In genomic region chr4:78069309-78069708, GRCh38 we compare ENCODE assay signal across 1 cellular context.
TF ChIP-seq lines count a peak whose summit lies in the region.

No MANE protein-coding gene starts in this region.

TF ChIP-seq in GM23338, 12 proteins besides CTCF, POLR2A, EP300 and RAD21 (continued from another document):
- TF ChIP-seq, protein P1, sequence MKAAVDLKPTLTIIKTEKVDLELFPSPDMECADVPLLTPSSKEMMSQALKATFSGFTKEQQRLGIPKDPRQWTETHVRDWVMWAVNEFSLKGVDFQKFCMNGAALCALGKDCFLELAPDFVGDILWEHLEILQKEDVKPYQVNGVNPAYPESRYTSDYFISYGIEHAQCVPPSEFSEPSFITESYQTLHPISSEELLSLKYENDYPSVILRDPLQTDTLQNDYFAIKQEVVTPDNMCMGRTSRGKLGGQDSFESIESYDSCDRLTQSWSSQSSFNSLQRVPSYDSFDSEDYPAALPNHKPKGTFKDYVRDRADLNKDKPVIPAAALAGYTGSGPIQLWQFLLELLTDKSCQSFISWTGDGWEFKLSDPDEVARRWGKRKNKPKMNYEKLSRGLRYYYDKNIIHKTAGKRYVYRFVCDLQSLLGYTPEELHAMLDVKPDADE (IDR thresholded peaks at IDR 0.05), result no peak
- TF ChIP-seq ZNF114 (CRISPR knock-in tag; IDR thresholded peaks at IDR 0.05), result no peak
- no peak for TF ChIP-seq JUNB (IDR thresholded peaks at IDR 0.05; ENCODE audit: unreplicated experiment)
- no peak for TF ChIP-seq NANOG (IDR thresholded peaks at IDR 0.05; ENCODE audit: borderline replicate concordance)
- TF ChIP-seq, protein P2, sequence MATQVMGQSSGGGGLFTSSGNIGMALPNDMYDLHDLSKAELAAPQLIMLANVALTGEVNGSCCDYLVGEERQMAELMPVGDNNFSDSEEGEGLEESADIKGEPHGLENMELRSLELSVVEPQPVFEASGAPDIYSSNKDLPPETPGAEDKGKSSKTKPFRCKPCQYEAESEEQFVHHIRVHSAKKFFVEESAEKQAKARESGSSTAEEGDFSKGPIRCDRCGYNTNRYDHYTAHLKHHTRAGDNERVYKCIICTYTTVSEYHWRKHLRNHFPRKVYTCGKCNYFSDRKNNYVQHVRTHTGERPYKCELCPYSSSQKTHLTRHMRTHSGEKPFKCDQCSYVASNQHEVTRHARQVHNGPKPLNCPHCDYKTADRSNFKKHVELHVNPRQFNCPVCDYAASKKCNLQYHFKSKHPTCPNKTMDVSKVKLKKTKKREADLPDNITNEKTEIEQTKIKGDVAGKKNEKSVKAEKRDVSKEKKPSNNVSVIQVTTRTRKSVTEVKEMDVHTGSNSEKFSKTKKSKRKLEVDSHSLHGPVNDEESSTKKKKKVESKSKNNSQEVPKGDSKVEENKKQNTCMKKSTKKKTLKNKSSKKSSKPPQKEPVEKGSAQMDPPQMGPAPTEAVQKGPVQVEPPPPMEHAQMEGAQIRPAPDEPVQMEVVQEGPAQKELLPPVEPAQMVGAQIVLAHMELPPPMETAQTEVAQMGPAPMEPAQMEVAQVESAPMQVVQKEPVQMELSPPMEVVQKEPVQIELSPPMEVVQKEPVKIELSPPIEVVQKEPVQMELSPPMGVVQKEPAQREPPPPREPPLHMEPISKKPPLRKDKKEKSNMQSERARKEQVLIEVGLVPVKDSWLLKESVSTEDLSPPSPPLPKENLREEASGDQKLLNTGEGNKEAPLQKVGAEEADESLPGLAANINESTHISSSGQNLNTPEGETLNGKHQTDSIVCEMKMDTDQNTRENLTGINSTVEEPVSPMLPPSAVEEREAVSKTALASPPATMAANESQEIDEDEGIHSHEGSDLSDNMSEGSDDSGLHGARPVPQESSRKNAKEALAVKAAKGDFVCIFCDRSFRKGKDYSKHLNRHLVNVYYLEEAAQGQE (IDR thresholded peaks at IDR 0.05; ENCODE audit: unreplicated experiment), result no peak
- no peak for TF ChIP-seq CREB1 (CRISPR knock-in tag; IDR thresholded peaks at IDR 0.05; ENCODE audit: low read depth)
- TF ChIP-seq EZH2 (IDR thresholded peaks at IDR 0.05; ENCODE audit: low read depth, unreplicated experiment), result no peak
- no peak for TF ChIP-seq EZH2phosphoT487 (IDR thresholded peaks at IDR 0.05; ENCODE audit: unreplicated experiment)
- no peak for TF ChIP-seq ZNF331 (CRISPR knock-in tag; IDR thresholded peaks at IDR 0.05; ENCODE audit: low read depth)
- no peak for TF ChIP-seq POLR2AphosphoS5 (IDR thresholded peaks at IDR 0.05; ENCODE audit: low read depth)
